ENCODE assay signal across 8 cellular contexts in the genomic region with DNA sequence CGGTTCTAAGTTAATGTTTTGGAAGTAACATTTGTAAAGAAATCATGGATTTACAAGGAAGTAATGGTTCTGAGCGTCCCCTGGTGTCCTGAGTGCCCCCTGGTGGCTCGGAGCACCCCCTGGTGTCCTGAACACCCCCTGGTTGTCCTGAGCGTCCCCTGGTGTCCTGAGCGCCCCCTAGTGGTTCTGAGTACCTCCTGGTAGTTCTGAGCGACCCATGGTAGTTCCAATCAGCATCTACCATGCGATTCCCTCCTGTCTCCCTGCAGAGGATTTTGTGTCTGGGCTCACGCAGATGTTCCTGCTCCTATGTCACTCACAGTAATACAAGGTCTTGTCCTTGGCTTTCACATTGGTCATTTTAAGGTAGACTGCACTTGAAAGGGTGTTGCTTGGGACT.
DNase-seq lines count a peak whose midpoint lies in the region; ATAC-seq and TF ChIP-seq lines count a peak whose summit lies in the region.

No MANE protein-coding gene starts in this region.

- no peak for TF ChIP-seq EP300 in gastroesophageal sphincter (IDR thresholded peaks at IDR 0.05)

- H3K27ac ChIP-seq in gastroesophageal sphincter, result no peak overlapping the region

- ATAC-seq in HG03354 (IDR thresholded peaks at IDR 0.05; ENCODE audit: poor library complexity, severe bottlenecking, unreplicated experiment) (peak; percentile 63), HG03025 (IDR thresholded peaks at IDR 0.05; ENCODE audit: low FRiP score, unreplicated experiment) (no peak), gastroesophageal sphincter (no peak)

- peaks cover 0 to 5% (median 0%) of the 10 kb centered on the region in 3 donors for H3K9me3 ChIP-seq in gastroesophageal sphincter

- peak; percentile 95 for TF ChIP-seq CTCF in GM12872 (IDR thresholded peaks at IDR 0.05; ENCODE audit: insufficient read depth, low read depth, low read length)
- TF ChIP-seq CTCF in cardiac fibroblast (IDR thresholded peaks at IDR 0.05; ENCODE audit: low read depth, low read length), result peak; percentile 62
- TF ChIP-seq CTCF in gastroesophageal sphincter (IDR thresholded peaks at IDR 0.05), result peak in 1 of 4 experiments; percentile 14

- no peak for TF ChIP-seq POLR2A in gastroesophageal sphincter (IDR thresholded peaks at IDR 0.05)

- H3K4me3 ChIP-seq in cardiac fibroblast (replicated peaks in 1 of 2; ENCODE audit: low read depth in 2 of 2, low read length in 2 of 2) (no peak overlapping the region), gastroesophageal sphincter (no peak overlapping the region)

- peak; percentile 13 for DNase-seq in SKM-1 (lab: John Stamatoyannopoulos, UW; ENCODE audit: unreplicated experiment)
- peak in 1 of 2 donors; percentile 61 for DNase-seq in cardiac fibroblast (ENCODE audit: low read depth in 2 of 2)
- DNase-seq in stimulated activated CD4-positive, alpha-beta T cell treated with anti-CD3 and anti-CD28 coated beads, TNF-alpha, amount 100 ng/mL, for 24 hours (ENCODE audit: low read depth in 3 of 3), result peak in 2 of 3 experiments; percentile 24 to 56
- no peak for DNase-seq in mucosa of gallbladder (ENCODE audit: low spot score)

- H3K27me3 ChIP-seq in gastroesophageal sphincter, result peaks cover 47% of the 10 kb centered on the region

- H3K4me1 ChIP-seq in gastroesophageal sphincter, result no peaks in the 10 kb centered on the region

- H3K36me3 ChIP-seq in gastroesophageal sphincter, result no peaks in the 10 kb centered on the region

- 26 to 51% methylated on average over 5 to 6 of the region's 8 CpGs for WGBS in gastroesophageal sphincter (ENCODE audit: low coverage in 1 of 2), 2 donors
